1 cellular context compared by ENCODE assay signal in genomic region chr15:74212494-74212893, GRCh38.
TF ChIP-seq lines count a peak whose summit lies in the region.

No MANE protein-coding gene starts in this region.

TF ChIP-seq in H1, 55 proteins besides CTCF, POLR2A, EP300 and RAD21:
- TF ChIP-seq EGR1 (IDR thresholded peaks at IDR 0.05; ENCODE audit: borderline replicate concordance, low read depth, low read length) = no peak
- no peak for TF ChIP-seq HDAC6 (IDR thresholded peaks at IDR 0.05; ENCODE audit: low read depth, low read length)
- no peak for TF ChIP-seq USF2 (IDR thresholded peaks at IDR 0.05; ENCODE audit: low read length)
- TF ChIP-seq BACH1 (IDR thresholded peaks at IDR 0.05; ENCODE audit: low read length) = no peak
- TF ChIP-seq CHD7 (IDR thresholded peaks at IDR 0.05; ENCODE audit: insufficient replicate concordance, low read length) = no peak
